In genomic region chr14:100332797-100333196, GRCh38 we compare ENCODE assay signal across 11 cellular contexts. TPM values are rescaled to one million over a fixed set of nuclear protein-coding genes. Genes with fewer than 3 reads are reported as not detected.
DNase-seq lines count a peak whose midpoint lies in the region; ATAC-seq and TF ChIP-seq lines count a peak whose summit lies in the region.
"Had no signal": no experiment of that assay in that cellular context is flagged by ENCODE, and none has a peak within 500 bp of the region (broad histone marks: within the 10 kb centered on the region; RNA-seq: fewer than 3 reads in every experiment).

No MANE protein-coding gene starts in this region.

- no peaks in the 10 kb centered on the region for H3K79me1 ChIP-seq in mesendoderm (ENCODE audit: low read length)

- no peak overlapping the region for H2BK15ac ChIP-seq in mesendoderm (replicated peaks; ENCODE audit: low read depth)

- no peak overlapping the region for H2AK5ac ChIP-seq in mesendoderm (ENCODE audit: low read length)

- no CpG with 5 or more reads among the region's 8 CpGs for WGBS in mesendoderm (ENCODE audit: extremely low coverage, insufficient coverage, low lambda C conversion rate)

- H3K79me2 ChIP-seq in mesendoderm (ENCODE audit: control insufficient read depth, insufficient read depth, low read length) = no peaks in the 10 kb centered on the region

- DNase-seq in NCI-H187 (lab: John Stamatoyannopoulos, UW) (peak; percentile 72 to 77), lower lobe of right lung (peak; percentile 41), Right ventricle myocardium superior (no peak), mesendoderm (no peak)
- no peak for DNase-seq in activated naive CD4-positive, alpha-beta T cell treated with Interleukin-2 at 50 U/mL for 16 hours

- no peak overlapping the region for H3K4me2 ChIP-seq in mesendoderm (ENCODE audit: low read length)

- intact Hi-C loops in lower lobe of right lung (cut with DNase I) (no loop called here), Right ventricle myocardium superior (cut with DNase I) (no loop called here)

- no peak overlapping the region for H3K4ac ChIP-seq in mesendoderm (ENCODE audit: low read depth, low read length)

- H3K36me3 ChIP-seq in lower lobe of right lung = peaks cover 49% of the 10 kb centered on the region
- H3K36me3 ChIP-seq in mesendoderm (ENCODE audit: control insufficient read depth, insufficient read depth, low read length) = peaks cover 14% of the 10 kb centered on the region

- no peak overlapping the region for H3K56ac ChIP-seq in mesendoderm (ENCODE audit: low read length)

- ATAC-seq in GM18520 (IDR thresholded peaks at IDR 0.05; ENCODE audit: unreplicated experiment) (peak; percentile 72), GM21737 (IDR thresholded peaks at IDR 0.05; ENCODE audit: unreplicated experiment) (peak; percentile 47), lower lobe of right lung (no peak), HG03139 (IDR thresholded peaks at IDR 0.05; ENCODE audit: unreplicated experiment) (no peak), Right ventricle myocardium superior (ENCODE audit: poor library complexity) (no peak)

- no peak overlapping the region for H3K23ac ChIP-seq in mesendoderm (ENCODE audit: low read length)

- H4K8ac ChIP-seq in mesendoderm (ENCODE audit: low read depth, low read length) = no peak overlapping the region

- H3K9ac ChIP-seq in mesendoderm (ENCODE audit: low read length) = no peak overlapping the region

- H3K9me3 ChIP-seq in lower lobe of right lung = no peaks in the 10 kb centered on the region
- H3K9me3 ChIP-seq: psoas muscle had no signal

- H2BK5ac ChIP-seq in mesendoderm (ENCODE audit: low read length) = no peak overlapping the region

- H3K4me1 ChIP-seq in lower lobe of right lung (no peaks in the 10 kb centered on the region), mesendoderm (ENCODE audit: control insufficient read depth, low read depth, low read length) (no peaks in the 10 kb centered on the region)
- H3K4me1 ChIP-seq: psoas muscle had no signal

- no peak overlapping the region for H4K5ac ChIP-seq in mesendoderm (ENCODE audit: low read length)

- no peak for TF ChIP-seq CTCF in lower lobe of right lung (IDR thresholded peaks at IDR 0.05)

- no peak overlapping the region for H2BK120ac ChIP-seq in mesendoderm (ENCODE audit: low read depth, low read length)

- no peak overlapping the region for H3K18ac ChIP-seq in mesendoderm (ENCODE audit: low read length)

- no peaks in the 10 kb centered on the region for H3K27me3 ChIP-seq in lower lobe of right lung (ENCODE audit: low read depth)
- no peaks in the 10 kb centered on the region for H3K27me3 ChIP-seq in mesendoderm (ENCODE audit: insufficient read depth, low read length, poor library complexity)

- H3K27ac ChIP-seq in lower lobe of right lung (no peak overlapping the region), mesendoderm (ENCODE audit: low read depth, low read length) (no peak overlapping the region)
- H3K27ac ChIP-seq: psoas muscle had no signal

- H3K4me3 ChIP-seq in lower lobe of right lung (no peak overlapping the region), mesendoderm (ENCODE audit: low read length) (no peak overlapping the region)
- H3K4me3 ChIP-seq: psoas muscle had no signal

RNA-seq across cellular contexts. Expression of gene SLC25A47, which starts 9.7 kb away (rescaled TPM):
- total RNA-seq in lower lobe of right lung (not detected), Right ventricle myocardium superior (not detected)
- polyA plus RNA-seq in mesendoderm (2013, experiment 1 of 2) = not detected
- polyA plus RNA-seq in mesendoderm (2013, experiment 2 of 2) = not detected
- polyA plus RNA-seq: fibroblast of lung, keratinocyte had no signal

RNA-seq across cellular contexts. Expression of gene SLC25A29, which starts 26.6 kb away (rescaled TPM):
- 76.0 TPM for total RNA-seq in lower lobe of right lung
- total RNA-seq in Right ventricle myocardium superior = 17.6 TPM
- polyA plus RNA-seq in mesendoderm (2013, experiment 1 of 2) = 29.6 TPM
- 31.1 TPM for polyA plus RNA-seq in mesendoderm (2013, experiment 2 of 2)

RNA-seq across cellular contexts. Expression of gene WDR25, which starts 43.5 kb away (rescaled TPM):
- total RNA-seq in lower lobe of right lung (8.3 TPM), Right ventricle myocardium superior (3.9 TPM)
- polyA plus RNA-seq in mesendoderm (2013, experiment 1 of 2) = 10.0 TPM
- 8.8 TPM for polyA plus RNA-seq in mesendoderm (2013, experiment 2 of 2)

Comparison
In these comparisons a context has a peak if more than half of its experiments do, and no peak if none do; other contexts are left out.
1. ATAC-seq: peak in GM18520 (single experiment) and GM21737 (single experiment); none in lower lobe of right lung (0 of 2), HG03139 (single experiment) and Right ventricle myocardium superior (single experiment).
2. DNase-seq: peak in NCI-H187 (2 of 2) and lower lobe of right lung (single experiment); none in activated naive CD4-positive, alpha-beta T cell treated with Interleukin-2 at 50 U/mL for 16 hours (single experiment), Right ventricle myocardium superior (single experiment) and mesendoderm (single experiment).